8 cellular contexts compared by ENCODE assay signal in genomic region chr6:1136415-1136774, GRCh38.
A peak's percentile ranks its signal among the peaks of the same experiment; 100 is the strongest.
DNase-seq lines count a peak whose midpoint lies in the region; ATAC-seq and TF ChIP-seq lines count a peak whose summit lies in the region.

No MANE protein-coding gene starts in this region.

- peaks cover 0 to 2% of the 10 kb centered on the region in 2 donors for H3K9me3 Mint-ChIP-seq in natural killer cell

- H3K9me2 ChIP-seq in GM23248 (ENCODE audit: insufficient read depth), result no peaks in the 10 kb centered on the region

- H3K4me1 Mint-ChIP-seq in natural killer cell, result no peaks in the 10 kb centered on the region

- peak overlapping the region; percentile 83 for H3K27ac ChIP-seq in GM23248

- 0% methylated on average over 10 of the region's 10 CpGs for WGBS in GM23248 (ENCODE audit: low coverage in 1 of 2, low lambda C conversion rate in 2 of 2, missing lambda C conversion rate in 2 of 2), 2 experiments

- H3K36me3 ChIP-seq in GM23248 (ENCODE audit: low read depth), result no peaks in the 10 kb centered on the region

- H3K36me3 Mint-ChIP-seq in natural killer cell, result no peaks in the 10 kb centered on the region

- H3K4me1 ChIP-seq in GM23248 (ENCODE audit: insufficient read depth), result peaks cover 28% of the 10 kb centered on the region

- no peaks in the 10 kb centered on the region for H4K20me1 ChIP-seq in GM23248 (ENCODE audit: insufficient read depth)

- H3K79me2 ChIP-seq in GM23248 (ENCODE audit: insufficient read depth), result no peaks in the 10 kb centered on the region

- intact Hi-C loops in natural killer cell (cut with micrococcal nuclease), result no loop called here

- in situ Hi-C loops in GM23248 (cut with MboI), result no loop called here

- H2AFZ ChIP-seq in GM23248, result peak overlapping the region; percentile 18; the same call in 1 of the 2 replicates

- ATAC-seq in HG02885 (IDR thresholded peaks at IDR 0.05; ENCODE audit: poor library complexity, unreplicated experiment), result no peak
- no peak for ATAC-seq in natural killer cell

- H3K9me3 ChIP-seq in GM23248 (ENCODE audit: low read depth), result no peaks in the 10 kb centered on the region

- H3K9ac ChIP-seq in GM23248, result peak overlapping the region; percentile 65

- H3K4me2 ChIP-seq in GM23248 (ENCODE audit: unreplicated experiment), result peak overlapping the region; percentile 74

- H3K4me3 Mint-ChIP-seq in natural killer cell, result no peak overlapping the region

- peaks cover 6 to 47% of the 10 kb centered on the region in 2 donors for H3K27me3 Mint-ChIP-seq in natural killer cell (ENCODE audit: low read depth in 2 of 2)

- H3K27me3 ChIP-seq in GM23248 (replicated peaks; ENCODE audit: insufficient read depth), result no peaks in the 10 kb centered on the region

- H3K4me3 ChIP-seq in GM23248 (peak overlapping the region; percentile 44), skeletal muscle cell (ENCODE audit: low read depth, low read length) (no peak overlapping the region)

- peak; percentile 97 for DNase-seq in GM23248
- DNase-seq in amygdala (lab: John Stamatoyannopoulos, UW), result peak in 36 of 56 donors; percentile 2 to 82 (median 23)
- peak; percentile 23 for DNase-seq in glomerular visceral epithelial cell (ENCODE audit: extremely low spot score)
- DNase-seq in skeletal muscle cell (ENCODE audit: low read depth), result peak; percentile 31
- DNase-seq in SK-N-DZ (ENCODE audit: low spot score), result no peak
- DNase-seq in Kasumi-1 (lab: John Stamatoyannopoulos, UW), result no peak
- DNase-seq in natural killer cell, result no peak

- TF ChIP-seq CTCF in natural killer cell (IDR thresholded peaks at IDR 0.05), result no peak

- H3F3A ChIP-seq in GM23248 (ENCODE audit: insufficient read depth), result peaks cover 17% of the 10 kb centered on the region

- no peak overlapping the region for H3K27ac Mint-ChIP-seq in natural killer cell

Comparison
In these comparisons a context has a peak if more than half of its experiments do, and no peak if none do; other contexts are left out.
1. DNase-seq: peak in GM23248 (single experiment), amygdala (36 of 56), glomerular visceral epithelial cell (single experiment) and skeletal muscle cell (single experiment); none in SK-N-DZ (single experiment), Kasumi-1 (0 of 2) and natural killer cell (single experiment).